Comparison of ENCODE assay signal across 8 cellular contexts in the genomic region with DNA sequence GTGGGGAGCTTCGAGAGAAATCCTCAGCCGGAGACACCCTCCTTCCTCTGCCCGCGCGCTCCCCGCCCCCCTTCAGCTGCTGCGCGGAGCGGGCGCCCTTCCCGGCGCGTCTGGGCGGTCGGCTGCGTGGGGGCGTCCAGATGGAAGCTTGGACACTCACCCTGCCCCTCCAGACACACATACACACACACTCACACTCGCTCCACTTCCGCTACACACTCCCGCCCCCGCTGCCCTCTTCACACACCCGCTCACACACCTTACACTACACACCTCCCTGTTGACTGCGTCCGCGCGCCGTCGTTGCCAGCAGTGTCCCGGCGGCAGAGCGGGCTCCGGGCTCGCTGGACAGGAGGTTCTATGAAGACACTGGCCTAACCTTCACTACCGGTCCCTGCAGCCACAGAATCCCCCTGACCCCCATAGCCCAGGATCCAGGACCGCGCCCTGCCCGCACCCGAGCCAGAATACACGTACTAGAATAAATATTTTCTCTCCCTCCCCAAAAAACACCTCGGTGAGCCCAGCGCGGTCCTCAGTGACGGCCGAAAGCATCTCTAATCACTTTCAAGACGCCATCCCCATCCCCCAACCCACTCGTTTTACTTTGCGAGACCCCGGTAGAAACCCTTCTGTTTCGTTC. TPM values are rescaled to one million over a fixed set of nuclear protein-coding genes. Genes with fewer than 3 reads are reported as not detected.
DNase-seq lines count a peak whose midpoint lies in the region; ATAC-seq and TF ChIP-seq lines count a peak whose summit lies in the region.

No MANE protein-coding gene starts in this region.

- in situ Hi-C loops in GM18951 (cut with MboI; ENCODE audit: low sequenced_read_pairs, unreplicated experiment), result loop anchor here (10.0 kb wide), 1 partner anchor 202 kb away; no protein-coding TSS in a partner anchor

- peak; percentile 37 for DNase-seq in 8988T
- DNase-seq in dorsolateral prefrontal cortex, result peak in 4 of 10 donors; percentile 15 to 69 (median 64)
- DNase-seq in memory B cell (ENCODE audit: low spot score in 2 of 2), result peak; percentile 48 to 61
- DNase-seq in stimulated activated CD8-positive, alpha-beta memory T cell treated with anti-CD3 and anti-CD28 coated beads, Interleukin-4, amount 100 ng/mL, for 24 hours (ENCODE audit: low read depth), result peak; percentile 55
- DNase-seq in pons (ENCODE audit: low spot score), result no peak

- peak overlapping the region in 52 of 59 donors; percentile 43 to 91 (median 83) for H3K27ac ChIP-seq in dorsolateral prefrontal cortex

- peak overlapping the region; percentile 89 for H3K27ac Mint-ChIP-seq in memory B cell

- peak overlapping the region; percentile 91 for H3K4me3 Mint-ChIP-seq in memory B cell

- ATAC-seq in HG03457 (IDR thresholded peaks at IDR 0.05; ENCODE audit: unreplicated experiment) (peak; percentile 10), memory B cell (ENCODE audit: low read depth) (peak; percentile 21)
- ATAC-seq in activated CD4-positive, CD25-positive, alpha-beta regulatory T cell treated with anti-CD3 and anti-CD28 coated beads, Interleukin-2, amount 50 U/mL, for 24 hours, result peak; percentile 1 to 2

- no peaks in the 10 kb centered on the region for H3K9me3 Mint-ChIP-seq in memory B cell

- H3K4me1 Mint-ChIP-seq in memory B cell, result peaks cover 33% of the 10 kb centered on the region

- peaks cover 0 to 25% (median 12%) of the 10 kb centered on the region in 45 donors for H3K27me3 ChIP-seq in dorsolateral prefrontal cortex

- peak in 1 of 56 donors; percentile 1 for TF ChIP-seq CTCF in dorsolateral prefrontal cortex (IDR thresholded peaks at IDR 0.05 in 54 of 56, conservative IDR thresholded peaks at IDR 0.05 in 2 of 56; ENCODE audit: low read depth in 1 of 56, partially characterized antibody in 56 of 56)

- H3K36me3 Mint-ChIP-seq in memory B cell, result peaks cover 3% of the 10 kb centered on the region

- peak overlapping the region; percentile 57 to 99 (median 82) for H3K4me3 ChIP-seq in dorsolateral prefrontal cortex

- TF ChIP-seq POLR2A in GM18951 (IDR thresholded peaks at IDR 0.05; ENCODE audit: extremely low read depth, insufficient read depth, insufficient read length), result peak; percentile 33

- H3K27me3 Mint-ChIP-seq in memory B cell, result peaks cover 8% of the 10 kb centered on the region

- intact Hi-C loops in dorsolateral prefrontal cortex (cut with DNase I), result loop anchor here (5.0 kb wide), 6 partner anchors 95 to 380 kb away; a partner anchor contains a TSS

RNA-seq across cellular contexts. Expression of a gene that starts 1.1 kb away (rescaled TPM):
- total RNA-seq in dorsolateral prefrontal cortex, result 10 to 100 TPM in 3 of 120 experiments, 1 to 10 TPM in 80, under 1 TPM in 37; 0.17 to 25.9 (median 1.5) TPM

RNA-seq across cellular contexts. Expression of a gene that starts 12.7 kb away (rescaled TPM):
- total RNA-seq in dorsolateral prefrontal cortex, result 10 to 100 TPM; 21.1 to 44.3 (median 32.3) TPM
